In genomic region chr3:100465871-100466777, GRCh38 we compare ENCODE assay signal across 14 cellular contexts.
DNase-seq lines count a peak whose midpoint lies in the region; ATAC-seq and TF ChIP-seq lines count a peak whose summit lies in the region.
"Had no signal": no experiment of that assay in that cellular context is flagged by ENCODE, and none has a peak within 500 bp of the region (broad histone marks: within the 10 kb centered on the region; RNA-seq: fewer than 3 reads in every experiment).

No MANE protein-coding gene starts in this region.

- ATAC-seq in GM21576 (IDR thresholded peaks at IDR 0.05; ENCODE audit: unreplicated experiment), result peak; percentile 50
- ATAC-seq: psoas muscle had no signal

- TF ChIP-seq CTCF in RWPE1 (conservative IDR thresholded peaks at IDR 0.05; ENCODE audit: low read depth), result no peak

- H3K27ac ChIP-seq in RWPE1, result no peak overlapping the region
- H3K27ac ChIP-seq: left ventricle myocardium inferior, psoas muscle, transverse colon had no signal

- CTCF ChIA-PET in RWPE1 (lab: Yijun Ruan, JAX), result interaction anchor here (0.5 to 0.7 kb wide), 2 partner anchors 124 to 135 kb away, joined by 3 read pairs; no protein-coding TSS in a partner anchor

- POLR2A ChIA-PET in RWPE1 (lab: Yijun Ruan, JAX; ENCODE audit: low non-redundant PET), result no interaction called here

- DNase-seq in SIG-M5 treated with dmso at 0.1 percent for 504 hours (lab: John Stamatoyannopoulos, UW; ENCODE audit: unreplicated experiment), result peak; percentile 50
- no peak for DNase-seq in SIG-M5 (lab: John Stamatoyannopoulos, UW)
- peak; percentile 25 for DNase-seq in MV-4-11 (lab: John Stamatoyannopoulos, UW)
- DNase-seq in kidney tubule cell (ENCODE audit: low spot score), result peak; percentile 6
- DNase-seq in RWPE1 (ENCODE audit: low spot score), result no peak
- no peak for DNase-seq in COLO668 (lab: John Stamatoyannopoulos, UW; ENCODE audit: unreplicated experiment)
- no peak for DNase-seq in SW 1271 (lab: John Stamatoyannopoulos, UW)
- DNase-seq: activated CD8-positive, alpha-beta memory T cell treated with anti-CD3 and anti-CD28 coated beads, Interleukin-2, amount 50 U/mL, for 48 hours; foreskin fibroblast; left ventricle myocardium inferior; NCI-H2081 treated with DMSO at 0.1 percent for 48 hours; psoas muscle; transverse colon had no signal

Comparison
In these comparisons a context has a peak if more than half of its experiments do, and no peak if none do; other contexts are left out.
1. DNase-seq: peak in SIG-M5 treated with dmso at 0.1 percent for 504 hours (single experiment), MV-4-11 (single experiment) and kidney tubule cell (single experiment); none in SIG-M5 (single experiment), RWPE1 (single experiment), COLO668 (single experiment) and SW 1271 (0 of 2).